Comparison of ENCODE assay signal across 10 cellular contexts in genomic region chr9:36142510-36143161, GRCh38. TPM values are rescaled to one million over a fixed set of nuclear protein-coding genes. Genes with fewer than 3 reads are reported as not detected.
DNase-seq lines count a peak whose midpoint lies in the region; ATAC-seq lines count a peak whose summit lies in the region.
"Had no signal": no experiment of that assay in that cellular context is flagged by ENCODE, and none has a peak within 500 bp of the region (broad histone marks: within the 10 kb centered on the region; RNA-seq: fewer than 3 reads in every experiment).

No MANE protein-coding gene starts in this region.

- H3K4me2 ChIP-seq in BLaER1 = peak overlapping the region; percentile 89
- H3K4me2 ChIP-seq: smooth muscle cell had no signal

- peak overlapping the region; percentile 93 for H3K27ac Mint-ChIP-seq in dendritic cell treated with granulocyte-macrophage colony-stimulating factor and Interleukin-4, amounts not matched to agents 40 ng/mL and 50 ng/mL, for 4 days
- peak overlapping the region; percentile 91 to 100 (median 98) for H3K27ac Mint-ChIP-seq in naive B cell

- peaks cover 14% of the 10 kb centered on the region for H3K9me3 Mint-ChIP-seq in dendritic cell treated with granulocyte-macrophage colony-stimulating factor and Interleukin-4, amounts not matched to agents 40 ng/mL and 50 ng/mL, for 4 days
- peaks cover 5 to 11% (median 9%) of the 10 kb centered on the region in 7 donors for H3K9me3 Mint-ChIP-seq in naive B cell

- H3K36me3 ChIP-seq in BLaER1 (peaks cover 23% of the 10 kb centered on the region), MG63 (no peaks in the 10 kb centered on the region; the same call in 1 of the 2 replicates)

- H3K27me3 ChIP-seq in BLaER1 (no peaks in the 10 kb centered on the region), MG63 (0 out of 2 replicates have a peak, but pooled peaks cover 2% of the 10 kb centered on the region)

- no peaks in the 10 kb centered on the region for H4K20me1 ChIP-seq in BLaER1

- H3K27ac ChIP-seq in BLaER1 = peak overlapping the region; percentile 85
- H3K27ac ChIP-seq: VCaP had no signal

- ATAC-seq in naive B cell (ENCODE audit: low read depth in 2 of 2) = peak; percentile 39 to 48

- intact Hi-C loops in dendritic cell treated with granulocyte-macrophage colony-stimulating factor and Interleukin-4, amounts not matched to agents 40 ng/mL and 50 ng/mL, for 4 days (cut with micrococcal nuclease) = loop anchor here (1.0 kb wide), 1 partner anchor 9 kb away; no protein-coding TSS in a partner anchor

- H3K36me3 Mint-ChIP-seq in dendritic cell treated with granulocyte-macrophage colony-stimulating factor and Interleukin-4, amounts not matched to agents 40 ng/mL and 50 ng/mL, for 4 days (ENCODE audit: low read depth) = peaks cover 61% of the 10 kb centered on the region
- peaks cover 12 to 29% of the 10 kb centered on the region in 2 donors for H3K36me3 Mint-ChIP-seq in naive B cell

- H3K4me3 Mint-ChIP-seq in dendritic cell treated with granulocyte-macrophage colony-stimulating factor and Interleukin-4, amounts not matched to agents 40 ng/mL and 50 ng/mL, for 4 days = peak overlapping the region; percentile 72
- H3K4me3 Mint-ChIP-seq in naive B cell = peak overlapping the region; percentile 91 to 99 (median 98)

- H3K4me1 ChIP-seq in BLaER1 = peaks cover 78% of the 10 kb centered on the region

- DNase-seq in NOMO-1 treated with DMSO at 0.1 percent for 48 hours (lab: John Stamatoyannopoulos, UW; ENCODE audit: unreplicated experiment) (peak; percentile 83), naive B cell (peak; percentile 43), DMS79 (lab: John Stamatoyannopoulos, UW) (no peak), GM19240 (ENCODE audit: insufficient read length, low spot score) (no peak), MG63 (no peak), NCI-H1417 treated with DMSO at 0.1 percent for 48 hours (lab: John Stamatoyannopoulos, UW) (no peak)

- H3K4me3 ChIP-seq in BLaER1 (peak overlapping the region; percentile 45), MG63 (no peak overlapping the region)
- H3K4me3 ChIP-seq: smooth muscle cell had no signal

- peak overlapping the region; percentile 72 for H3K9ac ChIP-seq in BLaER1

- H3K4me1 Mint-ChIP-seq in dendritic cell treated with granulocyte-macrophage colony-stimulating factor and Interleukin-4, amounts not matched to agents 40 ng/mL and 50 ng/mL, for 4 days (ENCODE audit: low read depth) = peaks cover 100% of the 10 kb centered on the region
- peaks cover 77 to 97% (median 93%) of the 10 kb centered on the region in 3 donors for H3K4me1 Mint-ChIP-seq in naive B cell

- H3K9me3 ChIP-seq in BLaER1 (peaks cover 11% of the 10 kb centered on the region), MG63 (peaks cover 16% of the 10 kb centered on the region)

- H3K27me3 Mint-ChIP-seq in dendritic cell treated with granulocyte-macrophage colony-stimulating factor and Interleukin-4, amounts not matched to agents 40 ng/mL and 50 ng/mL, for 4 days = no peaks in the 10 kb centered on the region
- no peaks in the 10 kb centered on the region for H3K27me3 Mint-ChIP-seq in naive B cell

RNA-seq across cellular contexts. Expression of gene GLIPR2, which starts 6.1 kb away (rescaled TPM):
- polyA plus RNA-seq in naive B cell (ENCODE audit: low read depth in 6 of 6) = 10 to 100 TPM; 32.7 to 49.7 (median 48.2) TPM
- 17.1 and 20.3 TPM in 2 replicates for total RNA-seq in MG63 (2014; rRNA removed; shearing (Covaris generic); ENCODE audit: low replicate concordance)

RNA-seq across cellular contexts. Expression of gene CCIN, which starts 26.6 kb away (rescaled TPM):
- polyA plus RNA-seq in naive B cell (ENCODE audit: low read depth in 6 of 6) = under 1 TPM in 1 of 6 donors, not detected in 5; 0.17 TPM
- total RNA-seq in MG63 (2014; rRNA removed; shearing (Covaris generic); ENCODE audit: low replicate concordance) = 0.36 TPM in 1 of 2 replicates, not detected in the other

RNA-seq across cellular contexts. Expression of gene CLTA, which starts 48.1 kb away (rescaled TPM):
- 10 to 100 TPM; 55.3 to 98.1 (median 86.9) TPM for polyA plus RNA-seq in naive B cell (ENCODE audit: low read depth in 6 of 6)
- 1,843 and 1,874 TPM in 2 replicates for total RNA-seq in MG63 (2014; rRNA removed; shearing (Covaris generic); ENCODE audit: low replicate concordance)

Comparison
In these comparisons a context has a peak if more than half of its experiments do, and no peak if none do; other contexts are left out.
1. DNase-seq: peak in NOMO-1 treated with DMSO at 0.1 percent for 48 hours (single experiment) and naive B cell (single experiment); none in DMS79 (single experiment), GM19240 (single experiment), MG63 (single experiment) and NCI-H1417 treated with DMSO at 0.1 percent for 48 hours (single experiment).